Comparison of ENCODE assay signal across 1 cellular context in genomic region chr20:22585786-22586493, GRCh38.
TF ChIP-seq lines count a peak whose summit lies in the region.

No MANE protein-coding gene starts in this region.

TF ChIP-seq in HepG2, 621 proteins besides CTCF, POLR2A, EP300 and RAD21 (continued from another document and continues in another):
- TF ChIP-seq NR0B2 (CRISPR knock-in tag; IDR thresholded peaks at IDR 0.05) (no peak), NONO (IDR thresholded peaks at IDR 0.05) (no peak), NONO (CRISPR knock-in tag; conservative IDR thresholded peaks at IDR 0.05) (no peak), ZNF20 (CRISPR knock-in tag; IDR thresholded peaks at IDR 0.05) (no peak), CREM (IDR thresholded peaks at IDR 0.05) (no peak), CREM (CRISPR knock-in tag; IDR thresholded peaks at IDR 0.05) (no peak), USF2 (IDR thresholded peaks at IDR 0.05; ENCODE audit: low read depth, low read length) (no peak), USF2 (CRISPR knock-in tag; IDR thresholded peaks at IDR 0.05; ENCODE audit: borderline replicate concordance) (no peak), SOX13 (IDR thresholded peaks at IDR 0.05) (no peak), SOX13 (CRISPR knock-in tag; conservative IDR thresholded peaks at IDR 0.05 in 1 of 2, IDR thresholded peaks at IDR 0.05 in 1 of 2) (no peak), SAP130 (CRISPR knock-in tag; IDR thresholded peaks at IDR 0.05; ENCODE audit: low read depth) (no peak), MAFG (CRISPR knock-in tag; IDR thresholded peaks at IDR 0.05) (0 out of 2 replicates have a peak, but pooled peaks have one; percentile 39), RBM39 (IDR thresholded peaks at IDR 0.05; ENCODE audit: low read depth, low read length, poor library complexity, severe bottlenecking) (peak; percentile 7), ZNF296 (CRISPR knock-in tag; conservative IDR thresholded peaks at IDR 0.05) (0 out of 2 replicates have a peak, but pooled peaks have one; percentile 4), ZNF598 (CRISPR knock-in tag; IDR thresholded peaks at IDR 0.05; ENCODE audit: borderline replicate concordance) (no peak; the same call in 1 of the 2 replicates), RXRA (CRISPR knock-in tag; IDR thresholded peaks at IDR 0.05) (no peak), ZNF550 (CRISPR knock-in tag; IDR thresholded peaks at IDR 0.05; ENCODE audit: borderline replicate concordance) (no peak), RCOR2 (CRISPR knock-in tag; IDR thresholded peaks at IDR 0.05) (no peak), GZF1 (CRISPR knock-in tag; IDR thresholded peaks at IDR 0.05) (no peak), ZNF382 (CRISPR knock-in tag; IDR thresholded peaks at IDR 0.05; ENCODE audit: borderline replicate concordance) (no peak), CSRNP1 (CRISPR knock-in tag; IDR thresholded peaks at IDR 0.05) (peak; percentile 16; the same call in 1 of the 2 replicates), ZNF800 (CRISPR knock-in tag; IDR thresholded peaks at IDR 0.05) (no peak), ZC3H4 (CRISPR knock-in tag; IDR thresholded peaks at IDR 0.05; ENCODE audit: borderline replicate concordance) (0 out of 2 replicates have a peak, but pooled peaks have one; percentile 16), ARNTL (CRISPR knock-in tag; IDR thresholded peaks at IDR 0.05) (no peak), ZC3H13 (CRISPR knock-in tag; IDR thresholded peaks at IDR 0.05) (peak; percentile 57), SALL2 (CRISPR knock-in tag; IDR thresholded peaks at IDR 0.05) (no peak), SMARCE1 (IDR thresholded peaks at IDR 0.05; ENCODE audit: borderline replicate concordance) (no peak), ZSCAN30 (CRISPR knock-in tag; IDR thresholded peaks at IDR 0.05) (no peak), YY1 (IDR thresholded peaks at IDR 0.05; ENCODE audit: insufficient read depth, insufficient replicate concordance, low read depth, low read length) (no peak), ZFAT (CRISPR knock-in tag; conservative IDR thresholded peaks at IDR 0.05) (no peak), RNF2 (conservative IDR thresholded peaks at IDR 0.05; ENCODE audit: low read depth) (no peak), POGK (CRISPR knock-in tag; conservative IDR thresholded peaks at IDR 0.05) (no peak), ATF6 (CRISPR knock-in tag; conservative IDR thresholded peaks at IDR 0.05) (no peak), NCOA1 (CRISPR knock-in tag; IDR thresholded peaks at IDR 0.05) (0 out of 2 replicates have a peak, but pooled peaks have one; percentile 9), PAXIP1 (CRISPR knock-in tag; conservative IDR thresholded peaks at IDR 0.05) (no peak), TMF1 (CRISPR knock-in tag; IDR thresholded peaks at IDR 0.05; ENCODE audit: low read depth) (no peak; the same call in 1 of the 2 replicates), ZNF672 (CRISPR knock-in tag; IDR thresholded peaks at IDR 0.05) (no peak), FOXK2 (IDR thresholded peaks at IDR 0.05) (no peak), CHD4 (IDR thresholded peaks at IDR 0.05; ENCODE audit: borderline replicate concordance, low read length) (no peak), ZBTB26 (CRISPR knock-in tag; IDR thresholded peaks at IDR 0.05; ENCODE audit: borderline replicate concordance) (peak; percentile 4; the same call in 1 of the 2 replicates), ZNF512B (CRISPR knock-in tag; IDR thresholded peaks at IDR 0.05; ENCODE audit: borderline replicate concordance) (no peak), MED1 (CRISPR knock-in tag; IDR thresholded peaks at IDR 0.05) (no peak), RFX3 (CRISPR knock-in tag; IDR thresholded peaks at IDR 0.05) (no peak), SP4 (CRISPR knock-in tag; IDR thresholded peaks at IDR 0.05) (no peak), MAFK (conservative IDR thresholded peaks at IDR 0.05 in 1 of 2, IDR thresholded peaks at IDR 0.05 in 1 of 2; ENCODE audit: low read length in 2 of 2) (no peak), ZNF34 (CRISPR knock-in tag; IDR thresholded peaks at IDR 0.05; ENCODE audit: borderline replicate concordance) (no peak), ZNF749 (CRISPR knock-in tag; IDR thresholded peaks at IDR 0.05; ENCODE audit: borderline replicate concordance) (peak; percentile 51; the same call in 1 of the 2 replicates), FOXO1 (CRISPR knock-in tag; IDR thresholded peaks at IDR 0.05) (no peak), SRY (CRISPR knock-in tag; IDR thresholded peaks at IDR 0.05) (0 out of 2 replicates have a peak, but pooled peaks have one; percentile 13), PRPF4 (IDR thresholded peaks at IDR 0.05; ENCODE audit: low read depth, low read length, poor library complexity, severe bottlenecking) (peak; percentile 71)
